Comparison of ENCODE assay signal across 29 cellular contexts in genomic region chr5:57155033-57155432, GRCh38.
"Had no signal": no experiment of that assay in that cellular context is flagged by ENCODE, and none has a peak within 500 bp of the region (broad histone marks: within the 10 kb centered on the region; RNA-seq: fewer than 3 reads in every experiment).

No MANE protein-coding gene starts in this region.

- H3K27ac ChIP-seq: stomach, suprapubic skin, testis, thoracic aorta, thyroid gland, tibial artery, tibial nerve, transverse colon, upper lobe of left lung, upper lobe of right lung, uterus, vagina had no signal

- H3K4me1 ChIP-seq: stomach, suprapubic skin, testis, thyroid gland, tibial artery, tibial nerve, transverse colon, upper lobe of left lung, upper lobe of right lung, uterus, vagina had no signal

- H3K36me3 ChIP-seq: stomach, suprapubic skin, thoracic aorta, thyroid gland, tibial nerve, transverse colon, upper lobe of left lung, upper lobe of right lung, uterus, vagina had no signal

- H3K9me3 ChIP-seq: testis, thyroid gland, tibial nerve, transverse colon, upper lobe of right lung, uterus, vagina had no signal

- H3K27ac Mint-ChIP-seq: stimulated activated effector memory CD8-positive, alpha-beta T cell treated with anti-CD3 and anti-CD28 coated beads, Interleukin-12 subunit alpha, Interleukin-12 subunit beta, amount 100 ng/mL, for 72 hours; stimulated activated memory B cell treated with anti-CD40 and anti-IgM and Interleukin-4, amounts not matched to agents 10 μg/mL and 1 μg/mL and 100 μg/mL, for 72 hours; stimulated activated naive B cell treated with anti-CD40 and anti-IgM and Interleukin-4, amounts not matched to agents 10 μg/mL and 1 μg/mL and 100 μg/mL, for 72 hours; stimulated activated naive CD8-positive, alpha-beta T cell treated with anti-CD3 and anti-CD28 coated beads, Interleukin-15, amount 100 ng/mL, for 72 hours; stimulated activated naive CD8-positive, alpha-beta T cell treated with anti-CD3 and anti-CD28 coated beads, Interleukin-15, Interleukin-2, amounts not matched to agents 100 ng/mL and 50 ng/mL, for 24 hours; type B pancreatic cell had no signal

- H3K4me3 ChIP-seq: stomach, suprapubic skin, testis, thoracic aorta, thyroid gland, tibial artery, tibial nerve, transverse colon, upper lobe of left lung, upper lobe of right lung, uterus, vagina had no signal

- H3K4me1 Mint-ChIP-seq: stimulated activated effector memory CD8-positive, alpha-beta T cell treated with anti-CD3 and anti-CD28 coated beads, Interleukin-12 subunit alpha, Interleukin-12 subunit beta, amount 100 ng/mL, for 72 hours; stimulated activated memory B cell treated with anti-CD40 and anti-IgM and Interleukin-4, amounts not matched to agents 10 μg/mL and 1 μg/mL and 100 μg/mL, for 72 hours; stimulated activated naive CD8-positive, alpha-beta T cell treated with anti-CD3 and anti-CD28 coated beads, Interleukin-15, amount 100 ng/mL, for 72 hours had no signal

- H3K27me3 ChIP-seq: stomach, suprapubic skin, testis, thyroid gland, tibial artery, tibial nerve, transverse colon, upper lobe of left lung, upper lobe of right lung, uterus, vagina had no signal

- H3K4me3 Mint-ChIP-seq: stimulated activated effector memory CD8-positive, alpha-beta T cell treated with anti-CD3 and anti-CD28 coated beads, Interleukin-12 subunit alpha, Interleukin-12 subunit beta, amount 100 ng/mL, for 72 hours; stimulated activated memory B cell treated with anti-CD40 and anti-IgM and Interleukin-4, amounts not matched to agents 10 μg/mL and 1 μg/mL and 100 μg/mL, for 72 hours; stimulated activated naive B cell treated with anti-CD40 and anti-IgM and Interleukin-4, amounts not matched to agents 10 μg/mL and 1 μg/mL and 100 μg/mL, for 72 hours; stimulated activated naive CD8-positive, alpha-beta T cell treated with anti-CD3 and anti-CD28 coated beads, Interleukin-15, amount 100 ng/mL, for 72 hours; stimulated activated naive CD8-positive, alpha-beta T cell treated with anti-CD3 and anti-CD28 coated beads, Interleukin-15, Interleukin-2, amounts not matched to agents 100 ng/mL and 50 ng/mL, for 24 hours; type B pancreatic cell had no signal

- DNase-seq: stimulated activated CD4-positive, alpha-beta T cell treated with anti-CD3 and anti-CD28 coated beads, Interleukin-2, amount 100 ng/mL, for 48 hours; stimulated activated CD4-positive, alpha-beta T cell treated with anti-CD3 and anti-CD28 coated beads, Interleukin-4, amount 100 ng/mL, for 1 hour; stimulated activated CD4-positive, alpha-beta T cell treated with anti-CD3 and anti-CD28 coated beads, Interleukin-4, amount 100 ng/mL, for 24 hours; stimulated activated CD4-positive, alpha-beta T cell treated with anti-CD3 and anti-CD28 coated beads, Interleukin-4, amount 100 ng/mL, for 4 hours; stimulated activated CD8-positive, alpha-beta memory T cell treated with anti-CD3 and anti-CD28 coated beads, Interleukin-4, amount 100 ng/mL, for 48 hours; stimulated activated naive B cell treated with anti-CD40 and anti-IgM and Interleukin-4, amounts not matched to agents 10 μg/mL and 1 μg/mL and 100 μg/mL, for 72 hours; stimulated activated naive CD4-positive, alpha-beta T cell; stimulated activated naive CD4-positive, alpha-beta T cell treated with Interleukin-2 at 50 U/mL for 16 hours; stimulated activated naive CD8-positive, alpha-beta T cell treated with anti-CD3 and anti-CD28 coated beads, Interleukin-15, amount 100 ng/mL, for 72 hours; stimulated activated naive CD8-positive, alpha-beta T cell treated with anti-CD3 and anti-CD28 coated beads, Interleukin-15, Interleukin-2, amounts not matched to agents 100 U/mL and 50 U/mL, for 24 hours; stomach; substantia nigra; testis; thyroid gland; tibial artery; transverse colon; trophoblast cell; upper lobe of left lung; upper lobe of right lung; uterus had no signal

- FAIRE-seq: urothelium cell line had no signal

- ATAC-seq: stimulated activated effector memory CD8-positive, alpha-beta T cell treated with anti-CD3 and anti-CD28 coated beads, Interleukin-12 subunit alpha, Interleukin-12 subunit beta, amount 100 ng/mL, for 72 hours; stimulated activated memory B cell treated with anti-CD40 and anti-IgM and Interleukin-4, amounts not matched to agents 10 μg/mL and 1 μg/mL and 100 μg/mL, for 72 hours; stimulated activated naive B cell treated with anti-CD40 and anti-IgM and Interleukin-4, amounts not matched to agents 10 μg/mL and 1 μg/mL and 100 μg/mL, for 72 hours; stimulated activated naive CD8-positive, alpha-beta T cell treated with anti-CD3 and anti-CD28 coated beads, Interleukin-15, amount 100 ng/mL, for 72 hours; stimulated activated naive CD8-positive, alpha-beta T cell treated with anti-CD3 and anti-CD28 coated beads, Interleukin-15, Interleukin-2, amounts not matched to agents 100 U/mL and 50 U/mL, for 24 hours; upper lobe of right lung had no signal

- H3K36me3 Mint-ChIP-seq: stimulated activated effector memory CD8-positive, alpha-beta T cell treated with anti-CD3 and anti-CD28 coated beads, Interleukin-12 subunit alpha, Interleukin-12 subunit beta, amount 100 ng/mL, for 72 hours; stimulated activated memory B cell treated with anti-CD40 and anti-IgM and Interleukin-4, amounts not matched to agents 10 μg/mL and 1 μg/mL and 100 μg/mL, for 72 hours; type B pancreatic cell had no signal

- H3K27me3 Mint-ChIP-seq: stimulated activated memory B cell treated with anti-CD40 and anti-IgM and Interleukin-4, amounts not matched to agents 10 μg/mL and 1 μg/mL and 100 μg/mL, for 72 hours; stimulated activated naive B cell treated with anti-CD40 and anti-IgM and Interleukin-4, amounts not matched to agents 10 μg/mL and 1 μg/mL and 100 μg/mL, for 72 hours; stimulated activated naive CD8-positive, alpha-beta T cell treated with anti-CD3 and anti-CD28 coated beads, Interleukin-15, amount 100 ng/mL, for 72 hours; stimulated activated naive CD8-positive, alpha-beta T cell treated with anti-CD3 and anti-CD28 coated beads, Interleukin-15, Interleukin-2, amounts not matched to agents 100 ng/mL and 50 ng/mL, for 24 hours; type B pancreatic cell had no signal
